ENCODE assay signal across 30 cellular contexts in the genomic region with DNA sequence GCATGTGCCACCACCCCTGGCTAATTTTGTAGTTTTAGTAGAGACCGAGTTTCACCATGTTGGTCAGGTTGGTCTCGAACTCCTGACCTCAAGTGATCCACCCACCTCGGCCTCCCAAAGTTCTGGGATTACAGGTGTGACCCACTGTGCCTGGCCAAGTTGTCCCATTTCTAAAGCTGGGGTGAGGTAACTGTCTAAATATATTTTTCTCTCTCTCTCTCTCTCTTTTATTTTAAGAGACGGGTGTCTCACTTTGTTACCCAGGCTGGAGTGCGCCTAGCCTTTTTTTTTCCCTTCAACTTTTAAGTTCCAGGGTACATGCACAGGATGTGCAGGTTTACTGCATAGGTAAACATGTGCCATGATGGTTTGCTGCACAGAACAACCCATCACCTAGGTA.
"Had no signal": no experiment of that assay in that cellular context is flagged by ENCODE, and none has a peak within 500 bp of the region (broad histone marks: within the 10 kb centered on the region; RNA-seq: fewer than 3 reads in every experiment).

No MANE protein-coding gene starts in this region.

- H3K36me3 ChIP-seq: breast epithelium, cardiac muscle cell, colonic mucosa had no signal

- H3K27ac Mint-ChIP-seq: activated B cell treated with CpG ODN at 0.5 μM for 24 hours; activated CD8-positive, alpha-beta T cell treated with anti-CD3 and anti-CD28 coated beads for 36 hours; activated naive CD4-positive, alpha-beta T cell treated with anti-CD3 and anti-CD28 coated beads for 36 hours; activated naive CD8-positive, alpha-beta T cell treated with anti-CD3 and anti-CD28 coated beads, Interleukin-2, amount 10 ng/mL, durations not matched to agents 7 days and 5 days; activated T-helper 17 cell treated with anti-CD3 and anti-CD28 coated beads, Interleukin-2, amount 50 U/mL, for 72 hours; brain; T-helper 17 cell; T-helper 2 cell treated with Interferon-gamma antibody and Interleukin-4, amounts not matched to agents 5 μg/mL and 100 μg/mL, for 36 hours had no signal

- H3K4me1 Mint-ChIP-seq: activated naive CD8-positive, alpha-beta T cell treated with anti-CD3 and anti-CD28 coated beads, Interleukin-2, amount 10 ng/mL, durations not matched to agents 7 days and 5 days; brain had no signal

- ATAC-seq: activated CD4-positive, CD25-positive, alpha-beta regulatory T cell treated with anti-CD3 and anti-CD28 coated beads, Interleukin-2, amount 50 U/mL, for 24 hours; activated CD8-positive, alpha-beta T cell treated with anti-CD3 and anti-CD28 coated beads for 36 hours; activated naive CD4-positive, alpha-beta T cell treated with anti-CD3 and anti-CD28 coated beads, Interleukin-2, amount 50 U/mL, for 72 hours; activated T-cell treated with anti-CD3 and anti-CD28 coated beads, Interleukin-2, amount 50 U/mL, for 4 hours; activated T-helper 17 cell treated with anti-CD3 and anti-CD28 coated beads, Interleukin-2, amount 50 U/mL, for 72 hours; heart left ventricle; T-helper 17 cell had no signal

- H3K4me3 Mint-ChIP-seq: activated B cell treated with CpG ODN at 0.5 μM for 24 hours; activated CD8-positive, alpha-beta T cell treated with anti-CD3 and anti-CD28 coated beads for 36 hours; activated naive CD4-positive, alpha-beta T cell treated with anti-CD3 and anti-CD28 coated beads for 36 hours; activated naive CD8-positive, alpha-beta T cell treated with anti-CD3 and anti-CD28 coated beads, Interleukin-2, amount 10 ng/mL, durations not matched to agents 7 days and 5 days; activated T-cell treated with anti-CD3 and anti-CD28 coated beads, Interleukin-2, amount 50 U/mL, for 4 hours; activated T-helper 17 cell treated with anti-CD3 and anti-CD28 coated beads, Interleukin-2, amount 50 U/mL, for 72 hours; brain; T-helper 17 cell; T-helper 2 cell treated with Interferon-gamma antibody and Interleukin-4, amounts not matched to agents 5 μg/mL and 100 μg/mL, for 36 hours had no signal

- DNase-seq: activated B cell treated with CpG ODN at 0.5 μM for 24 hours; activated CD4-positive, alpha-beta T cell treated with anti-CD3 and anti-CD28 coated beads for 48 hours; activated CD4-positive, alpha-beta T cell treated with anti-CD3 and anti-CD28 coated beads, Interleukin-2, amount 50 U/mL, for 1 hour; activated CD4-positive, alpha-beta T cell treated with anti-CD3 and anti-CD28 coated beads, Interleukin-2, amount 50 U/mL, for 48 hours; activated CD8-positive, alpha-beta memory T cell treated with anti-CD3 and anti-CD28 coated beads for 24 hours; activated CD8-positive, alpha-beta T cell treated with anti-CD3 and anti-CD28 coated beads for 36 hours; activated effector memory CD4-positive, alpha-beta T cell treated with Interleukin-2 at 50 U/mL for 16 hours; activated gamma-delta T cell treated with Interleukin-2 at 50 U/mL for 16 hours; activated naive CD4-positive, alpha-beta T cell treated with anti-CD3 and anti-CD28 coated beads for 36 hours; activated naive CD8-positive, alpha-beta T cell treated with anti-CD3 and anti-CD28 coated beads, Interleukin-2, amount 10 ng/mL, durations not matched to agents 7 days and 5 days; activated T-cell treated with anti-CD3 and anti-CD28 coated beads, Interleukin-2, amount 50 U/mL, for 4 hours; central memory CD4-positive, alpha-beta T cell; cerebellar nuclear complex; colonic mucosa; effector CD8-positive, alpha-beta T cell; esophagus squamous epithelium; glutamatergic neuron; heart left ventricle; T-helper 1 cell; T-helper 17 cell; T1000; WERI-Rb-1 had no signal

- H3K27ac ChIP-seq: ascending aorta, breast epithelium, cardiac muscle cell, colonic mucosa, esophagus squamous epithelium, heart left ventricle, WERI-Rb-1 had no signal

- H3K27me3 Mint-ChIP-seq: activated B cell treated with CpG ODN at 0.5 μM for 24 hours; activated CD8-positive, alpha-beta T cell treated with anti-CD3 and anti-CD28 coated beads for 36 hours; activated naive CD8-positive, alpha-beta T cell treated with anti-CD3 and anti-CD28 coated beads, Interleukin-2, amount 10 ng/mL, durations not matched to agents 7 days and 5 days; activated T-helper 17 cell treated with anti-CD3 and anti-CD28 coated beads, Interleukin-2, amount 50 U/mL, for 72 hours; T-helper 17 cell had no signal

- H3K27me3 ChIP-seq: ascending aorta, breast epithelium, cardiac muscle cell, colonic mucosa, esophagus squamous epithelium, heart left ventricle had no signal

- H3K4me3 ChIP-seq: ascending aorta, breast epithelium, cardiac muscle cell, colonic mucosa, esophagus squamous epithelium, heart left ventricle had no signal

- H3K9me3 Mint-ChIP-seq: activated B cell treated with CpG ODN at 0.5 μM for 24 hours; activated T-cell treated with anti-CD3 and anti-CD28 coated beads, Interleukin-2, amount 50 U/mL, for 4 hours; activated T-helper 17 cell treated with anti-CD3 and anti-CD28 coated beads, Interleukin-2, amount 50 U/mL, for 72 hours had no signal

- H3K9me3 ChIP-seq: ascending aorta, breast epithelium, colonic mucosa, esophagus squamous epithelium, heart left ventricle had no signal

- H3K4me1 ChIP-seq: ascending aorta, breast epithelium, colonic mucosa had no signal
